1 cellular context compared by ENCODE assay signal in the genomic region with DNA sequence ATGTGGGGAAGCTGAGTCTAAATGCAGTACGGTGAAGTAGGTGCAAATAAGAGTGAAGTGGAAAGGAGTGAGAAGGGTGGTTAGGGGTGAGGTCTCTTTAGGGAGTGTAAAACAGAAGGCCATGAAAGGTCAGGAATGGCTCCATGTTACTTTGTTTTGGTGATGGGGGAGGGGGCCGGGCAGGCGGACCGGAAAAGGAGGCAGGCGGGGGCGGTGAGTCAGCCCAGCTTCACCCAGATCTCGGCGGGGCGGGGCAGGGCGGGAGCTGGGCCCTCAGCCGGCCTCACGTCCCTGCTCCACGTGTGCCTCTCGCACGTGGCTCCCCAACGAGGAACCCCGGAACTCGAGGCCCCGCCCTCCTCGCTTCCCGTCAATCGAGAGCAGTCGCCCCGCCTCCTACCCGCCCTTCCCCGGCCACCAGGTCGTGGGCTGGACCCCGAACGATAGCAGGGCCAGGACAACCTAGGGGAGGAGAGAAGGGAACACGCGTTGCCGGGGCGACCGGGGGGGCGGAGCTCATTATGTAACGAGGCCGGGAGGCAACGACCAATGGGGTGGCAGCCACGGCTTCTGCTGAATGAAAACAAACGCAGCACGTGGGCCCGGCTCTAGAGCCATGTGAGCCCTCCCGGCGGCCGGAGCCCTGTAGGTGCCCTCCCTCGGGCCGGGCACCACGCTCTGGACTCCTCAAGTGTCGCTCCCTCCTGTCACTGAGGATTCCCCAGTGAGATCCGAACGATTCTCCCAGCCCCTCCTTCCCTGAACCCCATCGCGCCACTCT.
TF ChIP-seq lines count a peak whose summit lies in the region.

No MANE protein-coding gene starts in this region.

TF ChIP-seq in HepG2, 621 proteins besides CTCF, POLR2A, EP300 and RAD21 (continued from another document and continues in another):
- TF ChIP-seq, protein P1, sequence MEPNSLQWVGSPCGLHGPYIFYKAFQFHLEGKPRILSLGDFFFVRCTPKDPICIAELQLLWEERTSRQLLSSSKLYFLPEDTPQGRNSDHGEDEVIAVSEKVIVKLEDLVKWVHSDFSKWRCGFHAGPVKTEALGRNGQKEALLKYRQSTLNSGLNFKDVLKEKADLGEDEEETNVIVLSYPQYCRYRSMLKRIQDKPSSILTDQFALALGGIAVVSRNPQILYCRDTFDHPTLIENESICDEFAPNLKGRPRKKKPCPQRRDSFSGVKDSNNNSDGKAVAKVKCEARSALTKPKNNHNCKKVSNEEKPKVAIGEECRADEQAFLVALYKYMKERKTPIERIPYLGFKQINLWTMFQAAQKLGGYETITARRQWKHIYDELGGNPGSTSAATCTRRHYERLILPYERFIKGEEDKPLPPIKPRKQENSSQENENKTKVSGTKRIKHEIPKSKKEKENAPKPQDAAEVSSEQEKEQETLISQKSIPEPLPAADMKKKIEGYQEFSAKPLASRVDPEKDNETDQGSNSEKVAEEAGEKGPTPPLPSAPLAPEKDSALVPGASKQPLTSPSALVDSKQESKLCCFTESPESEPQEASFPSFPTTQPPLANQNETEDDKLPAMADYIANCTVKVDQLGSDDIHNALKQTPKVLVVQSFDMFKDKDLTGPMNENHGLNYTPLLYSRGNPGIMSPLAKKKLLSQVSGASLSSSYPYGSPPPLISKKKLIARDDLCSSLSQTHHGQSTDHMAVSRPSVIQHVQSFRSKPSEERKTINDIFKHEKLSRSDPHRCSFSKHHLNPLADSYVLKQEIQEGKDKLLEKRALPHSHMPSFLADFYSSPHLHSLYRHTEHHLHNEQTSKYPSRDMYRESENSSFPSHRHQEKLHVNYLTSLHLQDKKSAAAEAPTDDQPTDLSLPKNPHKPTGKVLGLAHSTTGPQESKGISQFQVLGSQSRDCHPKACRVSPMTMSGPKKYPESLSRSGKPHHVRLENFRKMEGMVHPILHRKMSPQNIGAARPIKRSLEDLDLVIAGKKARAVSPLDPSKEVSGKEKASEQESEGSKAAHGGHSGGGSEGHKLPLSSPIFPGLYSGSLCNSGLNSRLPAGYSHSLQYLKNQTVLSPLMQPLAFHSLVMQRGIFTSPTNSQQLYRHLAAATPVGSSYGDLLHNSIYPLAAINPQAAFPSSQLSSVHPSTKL (CRISPR knock-in tag; IDR thresholded peaks at IDR 0.05), result peak; percentile 98
- TF ChIP-seq ZFP62 (CRISPR knock-in tag; IDR thresholded peaks at IDR 0.05) (no peak), RAD51 (IDR thresholded peaks at IDR 0.05; ENCODE audit: borderline replicate concordance) (peak; percentile 29; the same call in 1 of the 2 replicates), SP4 (CRISPR knock-in tag; IDR thresholded peaks at IDR 0.05) (peak; percentile 99), KLF9 (CRISPR knock-in tag; IDR thresholded peaks at IDR 0.05; ENCODE audit: low read depth) (peak; percentile 98; the same call in 1 of the 2 replicates), ZNF879 (CRISPR knock-in tag; IDR thresholded peaks at IDR 0.05) (peak; percentile 91), THAP11 (CRISPR knock-in tag; IDR thresholded peaks at IDR 0.05) (peak; percentile 96), ZNF383 (CRISPR knock-in tag; IDR thresholded peaks at IDR 0.05; ENCODE audit: borderline replicate concordance) (no peak), FOXC1 (CRISPR knock-in tag; IDR thresholded peaks at IDR 0.05; ENCODE audit: borderline replicate concordance) (peak; percentile 99), ZNF674 (CRISPR knock-in tag; IDR thresholded peaks at IDR 0.05; ENCODE audit: low read depth) (peak; percentile 98; the same call in 1 of the 2 replicates), GABPA (IDR thresholded peaks at IDR 0.05; ENCODE audit: low read depth, low read length) (peak; percentile 38; the same call in 1 of the 2 replicates), GABPA (CRISPR knock-in tag; IDR thresholded peaks at IDR 0.05; ENCODE audit: low read depth) (peak; percentile 79), CREM (IDR thresholded peaks at IDR 0.05) (no peak), CREM (CRISPR knock-in tag; IDR thresholded peaks at IDR 0.05) (no peak), MIXL1 (CRISPR knock-in tag; IDR thresholded peaks at IDR 0.05) (peak; percentile 95), ZNF839 (CRISPR knock-in tag; IDR thresholded peaks at IDR 0.05; ENCODE audit: borderline replicate concordance) (peak; percentile 87; the same call in 1 of the 2 replicates), HCFC1 (IDR thresholded peaks at IDR 0.05; ENCODE audit: low read depth, low read length) (no peak; the same call in 1 of the 2 replicates), FOXO1 (CRISPR knock-in tag; IDR thresholded peaks at IDR 0.05) (peak; percentile 82), ZNF263 (CRISPR knock-in tag; IDR thresholded peaks at IDR 0.05) (peak; percentile 59; the same call in 1 of the 2 replicates), BCL6 (CRISPR knock-in tag; IDR thresholded peaks at IDR 0.05) (peak; percentile 93), ZNF670 (CRISPR knock-in tag; IDR thresholded peaks at IDR 0.05; ENCODE audit: borderline replicate concordance) (peak; percentile 97), MAFG (CRISPR knock-in tag; IDR thresholded peaks at IDR 0.05) (no peak), HHEX (CRISPR knock-in tag; IDR thresholded peaks at IDR 0.05) (0 out of 2 replicates have a peak, but pooled peaks have one; percentile 31), ZNF552 (CRISPR knock-in tag; IDR thresholded peaks at IDR 0.05; ENCODE audit: borderline replicate concordance) (peak; percentile 95), RFX3 (CRISPR knock-in tag; IDR thresholded peaks at IDR 0.05) (peak; percentile 99), GATAD1 (CRISPR knock-in tag; IDR thresholded peaks at IDR 0.05) (peak; percentile 81), ZNF556 (CRISPR knock-in tag; IDR thresholded peaks at IDR 0.05; ENCODE audit: borderline replicate concordance) (peak; percentile 72; the same call in 1 of the 2 replicates), PAX8 (CRISPR knock-in tag; IDR thresholded peaks at IDR 0.05; ENCODE audit: borderline replicate concordance) (0 out of 2 replicates have a peak, but pooled peaks have one; percentile 62), PRPF4 (IDR thresholded peaks at IDR 0.05; ENCODE audit: low read depth, low read length, poor library complexity, severe bottlenecking) (no peak), ZFP1 (CRISPR knock-in tag; IDR thresholded peaks at IDR 0.05) (peak; percentile 92), NFIC (IDR thresholded peaks at IDR 0.05; ENCODE audit: low read length) (0 out of 2 replicates have a peak, but pooled peaks have one; percentile 16), POLR2AphosphoS2 (IDR thresholded peaks at IDR 0.05; ENCODE audit: low read depth, low read length) (peak; percentile 80; the same call in 1 of the 2 replicates), SOX6 (IDR thresholded peaks at IDR 0.05) (no peak), SOX6 (CRISPR knock-in tag; IDR thresholded peaks at IDR 0.05) (peak; percentile 93), ZNF292 (CRISPR knock-in tag; IDR thresholded peaks at IDR 0.05; ENCODE audit: borderline replicate concordance, low read depth) (peak; percentile 57; the same call in 1 of the 2 replicates), ZNF546 (CRISPR knock-in tag; conservative IDR thresholded peaks at IDR 0.05) (peak; percentile 89; the same call in 1 of the 2 replicates), EZH2 (conservative IDR thresholded peaks at IDR 0.05; ENCODE audit: low read depth, low read length) (no peak)
- TF ChIP-seq, protein P2, sequence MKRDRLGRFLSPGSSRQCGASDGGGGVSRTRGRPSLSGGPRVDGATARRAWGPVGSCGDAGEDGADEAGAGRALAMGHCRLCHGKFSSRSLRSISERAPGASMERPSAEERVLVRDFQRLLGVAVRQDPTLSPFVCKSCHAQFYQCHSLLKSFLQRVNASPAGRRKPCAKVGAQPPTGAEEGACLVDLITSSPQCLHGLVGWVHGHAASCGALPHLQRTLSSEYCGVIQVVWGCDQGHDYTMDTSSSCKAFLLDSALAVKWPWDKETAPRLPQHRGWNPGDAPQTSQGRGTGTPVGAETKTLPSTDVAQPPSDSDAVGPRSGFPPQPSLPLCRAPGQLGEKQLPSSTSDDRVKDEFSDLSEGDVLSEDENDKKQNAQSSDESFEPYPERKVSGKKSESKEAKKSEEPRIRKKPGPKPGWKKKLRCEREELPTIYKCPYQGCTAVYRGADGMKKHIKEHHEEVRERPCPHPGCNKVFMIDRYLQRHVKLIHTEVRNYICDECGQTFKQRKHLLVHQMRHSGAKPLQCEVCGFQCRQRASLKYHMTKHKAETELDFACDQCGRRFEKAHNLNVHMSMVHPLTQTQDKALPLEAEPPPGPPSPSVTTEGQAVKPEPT (CRISPR knock-in tag; IDR thresholded peaks at IDR 0.05; ENCODE audit: low read depth), result 0 out of 2 replicates have a peak, but pooled peaks have one; percentile 80
- TF ChIP-seq, protein P3, sequence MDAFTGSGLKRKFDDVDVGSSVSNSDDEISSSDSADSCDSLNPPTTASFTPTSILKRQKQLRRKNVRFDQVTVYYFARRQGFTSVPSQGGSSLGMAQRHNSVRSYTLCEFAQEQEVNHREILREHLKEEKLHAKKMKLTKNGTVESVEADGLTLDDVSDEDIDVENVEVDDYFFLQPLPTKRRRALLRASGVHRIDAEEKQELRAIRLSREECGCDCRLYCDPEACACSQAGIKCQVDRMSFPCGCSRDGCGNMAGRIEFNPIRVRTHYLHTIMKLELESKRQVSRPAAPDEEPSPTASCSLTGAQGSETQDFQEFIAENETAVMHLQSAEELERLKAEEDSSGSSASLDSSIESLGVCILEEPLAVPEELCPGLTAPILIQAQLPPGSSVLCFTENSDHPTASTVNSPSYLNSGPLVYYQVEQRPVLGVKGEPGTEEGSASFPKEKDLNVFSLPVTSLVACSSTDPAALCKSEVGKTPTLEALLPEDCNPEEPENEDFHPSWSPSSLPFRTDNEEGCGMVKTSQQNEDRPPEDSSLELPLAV (CRISPR knock-in tag; conservative IDR thresholded peaks at IDR 0.05; ENCODE audit: low read depth), result no peak
- TF ChIP-seq, protein P4, sequence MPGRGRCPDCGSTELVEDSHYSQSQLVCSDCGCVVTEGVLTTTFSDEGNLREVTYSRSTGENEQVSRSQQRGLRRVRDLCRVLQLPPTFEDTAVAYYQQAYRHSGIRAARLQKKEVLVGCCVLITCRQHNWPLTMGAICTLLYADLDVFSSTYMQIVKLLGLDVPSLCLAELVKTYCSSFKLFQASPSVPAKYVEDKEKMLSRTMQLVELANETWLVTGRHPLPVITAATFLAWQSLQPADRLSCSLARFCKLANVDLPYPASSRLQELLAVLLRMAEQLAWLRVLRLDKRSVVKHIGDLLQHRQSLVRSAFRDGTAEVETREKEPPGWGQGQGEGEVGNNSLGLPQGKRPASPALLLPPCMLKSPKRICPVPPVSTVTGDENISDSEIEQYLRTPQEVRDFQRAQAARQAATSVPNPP (CRISPR knock-in tag; IDR thresholded peaks at IDR 0.05), result peak; percentile 76; the same call in 1 of the 2 replicates
- TF ChIP-seq, protein P5, sequence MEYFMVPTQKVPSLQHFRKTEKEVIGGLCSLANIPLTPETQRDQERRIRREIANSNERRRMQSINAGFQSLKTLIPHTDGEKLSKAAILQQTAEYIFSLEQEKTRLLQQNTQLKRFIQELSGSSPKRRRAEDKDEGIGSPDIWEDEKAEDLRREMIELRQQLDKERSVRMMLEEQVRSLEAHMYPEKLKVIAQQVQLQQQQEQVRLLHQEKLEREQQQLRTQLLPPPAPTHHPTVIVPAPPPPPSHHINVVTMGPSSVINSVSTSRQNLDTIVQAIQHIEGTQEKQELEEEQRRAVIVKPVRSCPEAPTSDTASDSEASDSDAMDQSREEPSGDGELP (IDR thresholded peaks at IDR 0.05; ENCODE audit: borderline replicate concordance, low read depth), result peak; percentile 73
- TF ChIP-seq, protein P6, sequence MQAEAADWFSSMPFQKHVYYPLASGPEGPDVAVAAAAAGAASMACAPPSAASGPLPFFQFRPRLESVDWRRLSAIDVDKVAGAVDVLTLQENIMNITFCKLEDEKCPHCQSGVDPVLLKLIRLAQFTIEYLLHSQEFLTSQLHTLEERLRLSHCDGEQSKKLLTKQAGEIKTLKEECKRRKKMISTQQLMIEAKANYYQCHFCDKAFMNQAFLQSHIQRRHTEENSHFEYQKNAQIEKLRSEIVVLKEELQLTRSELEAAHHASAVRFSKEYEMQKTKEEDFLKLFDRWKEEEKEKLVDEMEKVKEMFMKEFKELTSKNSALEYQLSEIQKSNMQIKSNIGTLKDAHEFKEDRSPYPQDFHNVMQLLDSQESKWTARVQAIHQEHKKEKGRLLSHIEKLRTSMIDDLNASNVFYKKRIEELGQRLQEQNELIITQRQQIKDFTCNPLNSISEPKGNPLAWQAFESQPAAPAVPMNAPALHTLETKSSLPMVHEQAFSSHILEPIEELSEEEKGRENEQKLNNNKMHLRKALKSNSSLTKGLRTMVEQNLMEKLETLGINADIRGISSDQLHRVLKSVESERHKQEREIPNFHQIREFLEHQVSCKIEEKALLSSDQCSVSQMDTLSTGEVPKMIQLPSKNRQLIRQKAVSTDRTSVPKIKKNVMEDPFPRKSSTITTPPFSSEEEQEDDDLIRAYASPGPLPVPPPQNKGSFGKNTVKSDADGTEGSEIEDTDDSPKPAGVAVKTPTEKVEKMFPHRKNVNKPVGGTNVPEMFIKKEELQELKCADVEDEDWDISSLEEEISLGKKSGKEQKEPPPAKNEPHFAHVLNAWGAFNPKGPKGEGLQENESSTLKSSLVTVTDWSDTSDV (CRISPR knock-in tag; IDR thresholded peaks at IDR 0.05), result peak; percentile 97
- TF ChIP-seq, protein P7, sequence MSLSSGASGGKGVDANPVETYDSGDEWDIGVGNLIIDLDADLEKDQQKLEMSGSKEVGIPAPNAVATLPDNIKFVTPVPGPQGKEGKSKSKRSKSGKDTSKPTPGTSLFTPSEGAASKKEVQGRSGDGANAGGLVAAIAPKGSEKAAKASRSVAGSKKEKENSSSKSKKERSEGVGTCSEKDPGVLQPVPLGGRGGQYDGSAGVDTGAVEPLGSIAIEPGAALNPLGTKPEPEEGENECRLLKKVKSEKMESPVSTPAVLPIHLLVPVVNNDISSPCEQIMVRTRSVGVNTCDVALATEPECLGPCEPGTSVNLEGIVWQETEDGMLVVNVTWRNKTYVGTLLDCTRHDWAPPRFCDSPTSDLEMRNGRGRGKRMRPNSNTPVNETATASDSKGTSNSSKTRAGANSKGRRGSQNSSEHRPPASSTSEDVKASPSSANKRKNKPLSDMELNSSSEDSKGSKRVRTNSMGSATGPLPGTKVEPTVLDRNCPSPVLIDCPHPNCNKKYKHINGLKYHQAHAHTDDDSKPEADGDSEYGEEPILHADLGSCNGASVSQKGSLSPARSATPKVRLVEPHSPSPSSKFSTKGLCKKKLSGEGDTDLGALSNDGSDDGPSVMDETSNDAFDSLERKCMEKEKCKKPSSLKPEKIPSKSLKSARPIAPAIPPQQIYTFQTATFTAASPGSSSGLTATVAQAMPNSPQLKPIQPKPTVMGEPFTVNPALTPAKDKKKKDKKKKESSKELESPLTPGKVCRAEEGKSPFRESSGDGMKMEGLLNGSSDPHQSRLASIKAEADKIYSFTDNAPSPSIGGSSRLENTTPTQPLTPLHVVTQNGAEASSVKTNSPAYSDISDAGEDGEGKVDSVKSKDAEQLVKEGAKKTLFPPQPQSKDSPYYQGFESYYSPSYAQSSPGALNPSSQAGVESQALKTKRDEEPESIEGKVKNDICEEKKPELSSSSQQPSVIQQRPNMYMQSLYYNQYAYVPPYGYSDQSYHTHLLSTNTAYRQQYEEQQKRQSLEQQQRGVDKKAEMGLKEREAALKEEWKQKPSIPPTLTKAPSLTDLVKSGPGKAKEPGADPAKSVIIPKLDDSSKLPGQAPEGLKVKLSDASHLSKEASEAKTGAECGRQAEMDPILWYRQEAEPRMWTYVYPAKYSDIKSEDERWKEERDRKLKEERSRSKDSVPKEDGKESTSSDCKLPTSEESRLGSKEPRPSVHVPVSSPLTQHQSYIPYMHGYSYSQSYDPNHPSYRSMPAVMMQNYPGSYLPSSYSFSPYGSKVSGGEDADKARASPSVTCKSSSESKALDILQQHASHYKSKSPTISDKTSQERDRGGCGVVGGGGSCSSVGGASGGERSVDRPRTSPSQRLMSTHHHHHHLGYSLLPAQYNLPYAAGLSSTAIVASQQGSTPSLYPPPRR (CRISPR knock-in tag; IDR thresholded peaks at IDR 0.05; ENCODE audit: borderline replicate concordance), result peak; percentile 94; the same call in 1 of the 2 replicates
- TF ChIP-seq, protein P8, sequence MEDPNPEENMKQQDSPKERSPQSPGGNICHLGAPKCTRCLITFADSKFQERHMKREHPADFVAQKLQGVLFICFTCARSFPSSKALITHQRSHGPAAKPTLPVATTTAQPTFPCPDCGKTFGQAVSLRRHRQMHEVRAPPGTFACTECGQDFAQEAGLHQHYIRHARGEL (CRISPR knock-in tag; IDR thresholded peaks at IDR 0.05), result no peak
